9 cellular contexts compared by ENCODE assay signal in the genomic region with DNA sequence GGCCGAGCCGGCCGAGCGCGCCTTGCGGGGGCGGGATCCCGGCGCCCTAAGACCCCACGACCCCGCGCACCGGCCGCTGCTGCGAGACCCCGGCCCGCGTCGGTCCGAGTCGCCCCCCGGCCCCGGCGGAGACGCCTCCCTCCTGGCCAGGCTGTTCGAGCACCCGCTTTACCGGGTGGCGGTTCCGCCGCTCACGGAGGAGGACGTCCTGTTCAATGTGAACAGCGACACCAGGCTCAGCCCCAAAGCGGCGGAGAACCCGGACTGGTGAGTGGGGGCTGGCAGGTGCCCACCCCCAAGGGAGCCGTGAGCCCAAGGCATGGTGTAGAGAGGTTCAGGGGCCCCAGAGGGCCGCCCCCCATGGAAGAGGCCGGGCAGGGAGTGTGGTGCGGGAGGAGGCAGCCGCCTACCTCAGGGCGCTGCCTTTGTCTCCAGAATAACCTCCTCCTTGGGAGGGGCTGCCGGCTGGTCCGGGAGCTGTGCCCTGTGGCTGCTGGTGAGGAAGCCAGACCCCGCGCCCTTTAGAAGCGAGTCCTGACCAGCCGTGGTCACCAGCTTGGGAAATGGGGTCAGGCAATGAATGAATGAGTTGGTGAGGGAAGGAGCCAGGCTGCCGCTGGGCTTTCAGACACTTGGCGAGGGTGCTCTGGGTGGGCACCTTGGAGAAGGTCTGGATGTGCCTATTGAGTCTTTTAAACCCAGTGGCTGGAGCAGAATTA. TPM values are rescaled to one million over a fixed set of nuclear protein-coding genes. Genes with fewer than 3 reads are reported as not detected.
DNase-seq lines count a peak whose midpoint lies in the region; ATAC-seq, FAIRE-seq and TF ChIP-seq lines count a peak whose summit lies in the region.
"Had no signal": no experiment of that assay in that cellular context is flagged by ENCODE, and none has a peak within 500 bp of the region (broad histone marks: within the 10 kb centered on the region; RNA-seq: fewer than 3 reads in every experiment).

No MANE protein-coding gene starts in this region.

- H3K36me3 ChIP-seq in brain microvascular endothelial cell (replicated peaks) (peaks cover 41% of the 10 kb centered on the region), right lobe of liver (peaks cover 0 to 34% (median 12%) of the 10 kb centered on the region in 4 donors)

- H3K4me3 ChIP-seq in brain microvascular endothelial cell (ENCODE audit: low read depth, low read length) (peak overlapping the region; percentile 91), right lobe of liver (peak overlapping the region; percentile 51 to 91 (median 66))

- TF ChIP-seq POLR2A in right lobe of liver (IDR thresholded peaks at IDR 0.05): no peak

- H3K27ac ChIP-seq in brain microvascular endothelial cell: peak overlapping the region; percentile 4
- peak overlapping the region; percentile 39 to 87 (median 57) for H3K27ac ChIP-seq in right lobe of liver
- peak overlapping the region; percentile 49 for H3K27ac ChIP-seq in substantia nigra (ENCODE audit: low read depth, low read length, poor library complexity, severe bottlenecking)

- WGBS in right lobe of liver (ENCODE audit: insufficient coverage, low coverage, low lambda C conversion rate, missing lambda C conversion rate): 6% methylated on average over 21 of the region's 51 CpGs

- in situ Hi-C loops in brain microvascular endothelial cell (cut with HindIII; ENCODE audit: low pct_ligation_motif_present, low sequenced_read_pairs): no loop called here

- TF ChIP-seq CTCF in brain microvascular endothelial cell (IDR thresholded peaks at IDR 0.05; ENCODE audit: low read depth, low read length, missing control alignments) (no peak), right lobe of liver (IDR thresholded peaks at IDR 0.05) (no peak)

- FAIRE-seq in GM19239 (lab: Jason Lieb, UNC): no peak
- FAIRE-seq: D721Med had no signal

- peaks cover 0 to 37% (median 18%) of the 10 kb centered on the region in 4 donors for H3K4me1 ChIP-seq in right lobe of liver

- H3K27me3 ChIP-seq in brain microvascular endothelial cell (replicated peaks) (no peaks in the 10 kb centered on the region), right lobe of liver (no peaks in the 10 kb centered on the region)

- intact Hi-C loops in right lobe of liver (cut with DNase I): no loop called here

- peak; percentile 15 for DNase-seq in NCI-H345 treated with DMSO at 0.1 percent for 48 hours (lab: John Stamatoyannopoulos, UW; ENCODE audit: unreplicated experiment)
- no peak for DNase-seq in NCI-H345 (lab: John Stamatoyannopoulos, UW)
- no peak for DNase-seq in brain microvascular endothelial cell
- no peak for DNase-seq in right lobe of liver
- peak in 11 of 49 donors; percentile 4 to 60 (median 28) for DNase-seq in substantia nigra (lab: John Stamatoyannopoulos, UW)
- DNase-seq in GM19239 (ENCODE audit: insufficient read length, low spot score): no peak
- DNase-seq in superior temporal gyrus (ENCODE audit: extremely low spot score): no peak

- ATAC-seq in right lobe of liver: no peak
- ATAC-seq in HG02610 (IDR thresholded peaks at IDR 0.05; ENCODE audit: unreplicated experiment): no peak

- no peaks in the 10 kb centered on the region for H3K9me3 ChIP-seq in right lobe of liver

RNA-seq across cellular contexts. Expression of a gene that starts 1.3 kb away (rescaled TPM):
- 10 to 100 TPM; 32.1 to 73.8 (median 57.3) TPM for total RNA-seq in right lobe of liver

Comparison
In these comparisons a context has a peak if more than half of its experiments do, and no peak if none do; other contexts are left out.
1. H3K27ac ChIP-seq: peak in every context shown above with its lines; median percentile 57 in right lobe of liver; 49 in substantia nigra; 4 in brain microvascular endothelial cell.